15 cellular contexts compared by ENCODE assay signal in the genomic region with DNA sequence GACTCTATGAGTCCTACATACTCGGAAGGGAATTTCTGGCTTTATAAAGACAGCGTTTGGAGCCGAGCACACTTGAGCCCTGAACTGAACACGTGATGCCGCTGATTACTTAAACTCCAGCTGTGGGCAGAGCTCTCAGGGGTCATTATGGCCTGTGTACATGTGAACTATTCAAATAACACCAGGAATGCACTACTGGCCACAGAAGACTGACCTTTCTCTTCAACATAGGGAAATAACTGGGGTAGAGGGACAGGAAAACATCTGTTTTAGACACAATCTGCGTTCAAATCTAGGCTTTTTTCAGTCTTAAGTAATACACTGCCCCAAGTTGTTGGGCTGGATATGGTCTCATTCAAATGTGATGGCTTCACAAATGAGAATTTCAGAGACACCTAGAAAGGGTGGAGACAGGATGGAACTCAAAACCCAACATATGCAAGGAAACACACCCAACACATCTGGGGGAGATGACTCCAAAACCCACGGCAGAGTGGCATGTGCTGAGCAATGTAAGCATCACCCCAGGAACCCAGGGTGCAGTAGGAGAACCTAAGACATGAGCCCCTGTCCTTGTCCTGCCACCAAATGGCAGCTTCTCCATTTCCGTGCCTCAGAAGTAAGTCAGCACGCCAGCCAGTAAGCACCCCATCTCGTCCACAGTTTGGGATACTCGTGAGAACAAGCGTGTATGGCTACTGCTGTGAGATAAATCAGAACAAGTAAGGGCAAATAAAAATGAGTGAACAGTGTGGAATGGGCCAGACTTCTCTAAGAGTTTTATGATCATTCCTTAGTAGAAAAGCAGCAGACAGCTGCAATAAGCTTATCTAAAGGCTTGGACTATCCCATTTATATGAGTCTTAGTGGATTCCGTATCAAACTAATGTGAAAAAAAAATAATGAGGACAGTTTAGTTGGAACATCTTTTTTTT. TPM values are rescaled to one million over a fixed set of nuclear protein-coding genes. Genes with fewer than 3 reads are reported as not detected.
DNase-seq lines count a peak whose midpoint lies in the region; ATAC-seq, FAIRE-seq and TF ChIP-seq lines count a peak whose summit lies in the region.
"Had no signal": no experiment of that assay in that cellular context is flagged by ENCODE, and none has a peak within 500 bp of the region (broad histone marks: within the 10 kb centered on the region; RNA-seq: fewer than 3 reads in every experiment).

No MANE protein-coding gene starts in this region.

- H3K36me3 ChIP-seq in left ventricle myocardium inferior = peaks cover 78% of the 10 kb centered on the region

- TF ChIP-seq CTCF in left ventricle myocardium inferior (IDR thresholded peaks at IDR 0.05; ENCODE audit: borderline replicate concordance) = no peak

- intact Hi-C loops in left ventricle myocardium inferior (cut with micrococcal nuclease) = loop anchor here (10.0 kb wide), 1 partner anchor 55 kb away; no protein-coding TSS in a partner anchor

- H3K27me3 ChIP-seq in left ventricle myocardium inferior (ENCODE audit: low read depth) = no peaks in the 10 kb centered on the region

- DNase-seq in GM19239 (ENCODE audit: insufficient read length, low spot score) (no peak), SHP77 treated with DMSO at 0.1 percent for 48 hours (lab: John Stamatoyannopoulos, UW) (peak; percentile 37), left ventricle myocardium inferior (peak; percentile 49), skeletal muscle cell (ENCODE audit: low read depth) (peak; percentile 68), anterior cingulate cortex (lab: John Stamatoyannopoulos, UW) (no peak)
- DNase-seq: activated T-cell treated with anti-CD3 and anti-CD28 coated beads, Interleukin-2, amount 50 U/mL, for 1 hour; C1 segment of cervical spinal cord; hippocampal formation; naive thymus-derived CD4-positive, alpha-beta T cell; NCI-H1105 treated with DMSO at 0.1 percent for 48 hours; stimulated activated CD4-positive, alpha-beta T cell treated with anti-CD3 and anti-CD28 coated beads, Interleukin-2, amount 100 ng/mL, for 24 hours had no signal

- H3K4me3 ChIP-seq in left ventricle myocardium inferior = no peak overlapping the region
- no peak overlapping the region for H3K4me3 ChIP-seq in skeletal muscle cell (ENCODE audit: low read depth, low read length)

- ATAC-seq in GM19351 (IDR thresholded peaks at IDR 0.05; ENCODE audit: unreplicated experiment) = no peak
- ATAC-seq in HG02678 (IDR thresholded peaks at IDR 0.05; ENCODE audit: unreplicated experiment) = no peak
- ATAC-seq in HG03159 (IDR thresholded peaks at IDR 0.05; ENCODE audit: unreplicated experiment) = no peak
- ATAC-seq: naive thymus-derived CD4-positive, alpha-beta T cell; Panc1 had no signal

- H3K4me1 ChIP-seq in left ventricle myocardium inferior = peaks cover 47% of the 10 kb centered on the region

- H3K9me3 ChIP-seq in left ventricle myocardium inferior (replicated peaks) = no peaks in the 10 kb centered on the region

- peak overlapping the region; percentile 78 for H3K27ac ChIP-seq in left ventricle myocardium inferior (replicated peaks)

- peak; percentile 28 for FAIRE-seq in GM19239 (lab: Jason Lieb, UNC)

RNA-seq across cellular contexts. Expression of gene NID1, which starts 24.9 kb away (rescaled TPM):
- 40.4 TPM for total RNA-seq in left ventricle myocardium inferior

Comparison
In these comparisons a context has a peak if more than half of its experiments do, and no peak if none do; other contexts are left out.
1. DNase-seq: peak in SHP77 treated with DMSO at 0.1 percent for 48 hours (single experiment), left ventricle myocardium inferior (single experiment) and skeletal muscle cell (single experiment); none in GM19239 (single experiment) and anterior cingulate cortex (0 of 58).